Comparison of ENCODE assay signal across 12 cellular contexts in the genomic region with DNA sequence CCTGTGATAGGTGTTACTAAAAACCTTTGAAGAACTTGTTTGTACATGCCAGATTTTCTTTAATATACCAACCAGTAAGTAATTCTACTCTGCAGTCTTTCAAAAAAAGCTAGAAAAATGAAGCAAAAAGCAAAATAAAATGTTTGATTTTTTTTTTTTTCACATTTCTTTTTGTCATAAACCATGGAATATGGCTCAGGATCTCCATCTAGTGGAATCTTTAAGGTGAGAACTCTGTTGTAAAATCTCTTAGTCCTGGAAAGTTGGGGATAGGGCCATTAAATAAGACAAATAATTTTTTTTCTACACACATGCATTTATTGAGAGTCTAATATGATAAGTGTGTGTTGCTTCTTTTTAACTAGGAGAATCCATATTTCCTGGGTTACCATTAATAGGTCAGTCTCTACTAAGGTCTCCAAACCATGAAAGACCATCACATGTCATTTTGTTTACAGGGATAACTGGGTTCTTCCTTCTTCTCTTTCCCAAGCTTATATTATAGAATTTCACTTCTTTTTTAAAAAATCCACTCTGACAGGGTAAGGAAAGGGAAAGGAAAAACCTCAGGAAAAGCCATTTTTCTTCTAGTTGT.
DNase-seq lines count a peak whose midpoint lies in the region; ATAC-seq and TF ChIP-seq lines count a peak whose summit lies in the region.
"Had no signal": no experiment of that assay in that cellular context is flagged by ENCODE, and none has a peak within 500 bp of the region (broad histone marks: within the 10 kb centered on the region; RNA-seq: fewer than 3 reads in every experiment).

No MANE protein-coding gene starts in this region.

- TF ChIP-seq CTCF in neural progenitor cell (IDR thresholded peaks at IDR 0.05): peak; percentile 66

- DNase-seq in NCI-H1417 (lab: John Stamatoyannopoulos, UW) (peak in 2 of 3 experiments; percentile 29 to 68), NCI-H1417 treated with DMSO at 0.1 percent for 48 hours (lab: John Stamatoyannopoulos, UW) (no peak), NCI-H1694 (lab: John Stamatoyannopoulos, UW) (peak; percentile 29), dermis blood vessel endothelial cell (peak; percentile 53), neural progenitor cell (ENCODE audit: low spot score) (peak; percentile 23), NCI-H226 (no peak), aorta (no peak)
- DNase-seq: natural killer cell; stimulated activated CD8-positive, alpha-beta memory T cell treated with anti-CD3 and anti-CD28 coated beads, Interleukin-4, amount 100 ng/mL, for 48 hours had no signal

- H3K4me1 Mint-ChIP-seq in neural progenitor cell: no peaks in the 10 kb centered on the region
- H3K4me1 Mint-ChIP-seq: WTC11 had no signal

- intact Hi-C loops in aorta (cut with DNase I): no loop called here

- no peaks in the 10 kb centered on the region for H3K79me2 ChIP-seq in neural progenitor cell (ENCODE audit: low read depth)

- no peaks in the 10 kb centered on the region for H4K20me1 ChIP-seq in neural progenitor cell (ENCODE audit: low read depth)

- no peak overlapping the region for H3K27ac Mint-ChIP-seq in neural progenitor cell
- H3K27ac Mint-ChIP-seq: dendritic cell treated with granulocyte-macrophage colony-stimulating factor and Interleukin-4, amounts not matched to agents 40 ng/mL and 50 ng/mL, for 4 days; natural killer cell; WTC11 had no signal

- H3K4me3 ChIP-seq in neural progenitor cell: no peak overlapping the region
- H3K4me3 ChIP-seq in aorta (ENCODE audit: low read length in 2 of 2): no peak overlapping the region

- H3K4me1 ChIP-seq in neural progenitor cell (no peaks in the 10 kb centered on the region), aorta (ENCODE audit: control insufficient read depth in 1 of 2, insufficient read depth in 2 of 2, low read length in 2 of 2) (no peaks in the 10 kb centered on the region)

- no peaks in the 10 kb centered on the region for H3F3A ChIP-seq in neural progenitor cell (ENCODE audit: low read depth)

- H2AFZ ChIP-seq in neural progenitor cell (replicated peaks): no peak overlapping the region

- H3K36me3 ChIP-seq in neural progenitor cell (no peaks in the 10 kb centered on the region), aorta (ENCODE audit: control insufficient read depth in 1 of 2, insufficient read depth in 2 of 2, low read length in 1 of 2) (no peaks in the 10 kb centered on the region)

- H3K27me3 ChIP-seq in neural progenitor cell (no peaks in the 10 kb centered on the region), aorta (ENCODE audit: control insufficient read depth in 1 of 2, insufficient read depth in 2 of 2, low read length in 1 of 2) (no peaks in the 10 kb centered on the region)

- H3K27ac ChIP-seq in neural progenitor cell (no peak overlapping the region), aorta (ENCODE audit: low read depth in 1 of 2, low read length in 2 of 2) (no peak overlapping the region)

- H3K36me3 Mint-ChIP-seq in neural progenitor cell: no peaks in the 10 kb centered on the region
- H3K36me3 Mint-ChIP-seq: natural killer cell had no signal

- H3K27me3 Mint-ChIP-seq in neural progenitor cell (ENCODE audit: insufficient read depth, low read depth): peaks cover 3% of the 10 kb centered on the region
- H3K27me3 Mint-ChIP-seq: dendritic cell treated with granulocyte-macrophage colony-stimulating factor and Interleukin-4, amounts not matched to agents 40 ng/mL and 50 ng/mL, for 4 days had no signal

- H3K9ac ChIP-seq in neural progenitor cell: no peak overlapping the region

- H3K9me3 ChIP-seq in neural progenitor cell (ENCODE audit: low read depth): no peaks in the 10 kb centered on the region
- no peaks in the 10 kb centered on the region for H3K9me3 ChIP-seq in aorta (ENCODE audit: control insufficient read depth, low read length)

- H3K9me3 Mint-ChIP-seq in neural progenitor cell: peaks cover 2% of the 10 kb centered on the region
- H3K9me3 Mint-ChIP-seq: dendritic cell treated with granulocyte-macrophage colony-stimulating factor and Interleukin-4, amounts not matched to agents 40 ng/mL and 50 ng/mL, for 4 days; natural killer cell had no signal

- no peak overlapping the region for H3K4me3 Mint-ChIP-seq in neural progenitor cell
- H3K4me3 Mint-ChIP-seq: dendritic cell treated with granulocyte-macrophage colony-stimulating factor and Interleukin-4, amounts not matched to agents 40 ng/mL and 50 ng/mL, for 4 days; natural killer cell; WTC11 had no signal

- H3K4me2 ChIP-seq in neural progenitor cell: no peak overlapping the region

- no peak for ATAC-seq in HG02981 (IDR thresholded peaks at IDR 0.05; ENCODE audit: unreplicated experiment)
- ATAC-seq in aorta (ENCODE audit: low FRiP score): no peak
- ATAC-seq: natural killer cell, WTC11 had no signal

Comparison
In these comparisons a context has a peak if more than half of its experiments do, and no peak if none do; other contexts are left out.
1. DNase-seq: peak in NCI-H1417 (2 of 3), NCI-H1694 (single experiment), dermis blood vessel endothelial cell (single experiment) and neural progenitor cell (single experiment); none in NCI-H1417 treated with DMSO at 0.1 percent for 48 hours (single experiment), NCI-H226 (single experiment) and aorta (0 of 2).